8 cellular contexts compared by ENCODE assay signal in the genomic region with DNA sequence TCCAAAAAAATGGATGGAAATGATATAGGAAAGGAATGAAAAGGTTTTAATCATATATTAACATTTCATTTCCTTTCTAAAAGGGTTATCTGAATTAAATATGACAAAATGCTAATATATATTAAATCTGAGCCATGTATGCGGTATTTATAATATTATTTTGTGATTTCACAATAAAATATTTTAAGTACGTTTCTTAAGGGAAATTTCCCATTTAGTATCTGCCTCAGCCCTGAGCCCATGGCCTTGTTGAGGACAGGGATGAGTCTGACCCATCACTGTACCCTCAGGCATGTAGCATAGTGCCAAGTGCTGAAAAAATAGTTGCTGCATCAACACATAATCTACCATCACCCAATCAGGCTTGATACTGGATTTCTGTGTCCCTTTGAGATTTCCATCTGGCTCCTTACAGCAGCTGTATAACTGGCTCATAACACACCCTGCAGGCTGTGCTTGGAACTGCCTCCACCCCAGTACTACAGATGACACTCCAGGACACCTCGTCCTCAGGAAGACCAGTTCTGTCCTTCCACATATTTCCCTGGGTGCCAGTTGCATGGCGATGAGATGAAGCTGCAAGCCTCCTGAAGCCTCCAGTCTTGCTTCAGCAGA. TPM values are rescaled to one million over a fixed set of nuclear protein-coding genes. Genes with fewer than 3 reads are reported as not detected.
DNase-seq lines count a peak whose midpoint lies in the region; ATAC-seq and TF ChIP-seq lines count a peak whose summit lies in the region.

No MANE protein-coding gene starts in this region.

- ATAC-seq in heart right ventricle, result no peak

- TF ChIP-seq CTCF in GM12874 (IDR thresholded peaks at IDR 0.05; ENCODE audit: insufficient read depth, low read depth, low read length) (peak; percentile 74), OCI-LY1 (IDR thresholded peaks at IDR 0.05; ENCODE audit: low read length) (peak; percentile 35; the same call in 1 of the 2 replicates), epithelial cell of proximal tubule (conservative IDR thresholded peaks at IDR 0.05; ENCODE audit: low read depth, low read length) (peak; percentile 47), heart right ventricle (IDR thresholded peaks at IDR 0.05) (peak in 3 of 9 donors; percentile 10 to 42 (median 21)), coronary artery (IDR thresholded peaks at IDR 0.05) (no peak)

- H3K27me3 ChIP-seq in OCI-LY1 (ENCODE audit: insufficient read depth, low read length), result no peaks in the 10 kb centered on the region
- H3K27me3 ChIP-seq in heart right ventricle, result no peaks in the 10 kb centered on the region
- no peaks in the 10 kb centered on the region for H3K27me3 ChIP-seq in effector memory CD4-positive, alpha-beta T cell (replicated peaks; ENCODE audit: control insufficient read depth, insufficient read depth, low read length, poor library complexity, severe bottlenecking)

- H3F3A ChIP-seq in OCI-LY1 (ENCODE audit: insufficient read depth, low read length), result no peaks in the 10 kb centered on the region

- no peak overlapping the region for H3K4me3 ChIP-seq in OCI-LY1 (ENCODE audit: low read depth, low read length, poor library complexity, severe bottlenecking)
- H3K4me3 ChIP-seq in epithelial cell of proximal tubule (ENCODE audit: low read depth, low read length), result no peak overlapping the region
- no peak overlapping the region for H3K4me3 ChIP-seq in heart right ventricle
- H3K4me3 ChIP-seq in coronary artery, result no peak overlapping the region
- no peak overlapping the region for H3K4me3 ChIP-seq in effector memory CD4-positive, alpha-beta T cell (ENCODE audit: insufficient read depth, low read depth, low read length, poor library complexity, severe bottlenecking)

- H3K4me1 ChIP-seq in OCI-LY1 (ENCODE audit: insufficient read depth, low read length, severe bottlenecking), result no peaks in the 10 kb centered on the region
- peaks cover 0 to 16% (median 10%) of the 10 kb centered on the region in 9 donors for H3K4me1 ChIP-seq in heart right ventricle
- no peaks in the 10 kb centered on the region for H3K4me1 ChIP-seq in effector memory CD4-positive, alpha-beta T cell (ENCODE audit: control insufficient read depth, insufficient read depth, low read length, poor library complexity, severe bottlenecking)

- H3K36me3 ChIP-seq in OCI-LY1 (ENCODE audit: insufficient read depth, low read length), result no peaks in the 10 kb centered on the region; the same call in 1 of the 2 replicates
- peaks cover 0 to 72% (median 20%) of the 10 kb centered on the region in 9 donors for H3K36me3 ChIP-seq in heart right ventricle
- peaks cover 35% of the 10 kb centered on the region for H3K36me3 ChIP-seq in effector memory CD4-positive, alpha-beta T cell (ENCODE audit: control insufficient read depth, insufficient read depth, low read length)

- H3K4me2 ChIP-seq in OCI-LY1 (ENCODE audit: low read length), result no peak overlapping the region

- no peak overlapping the region for H3K27ac ChIP-seq in OCI-LY1 (ENCODE audit: low read depth, low read length, poor library complexity, severe bottlenecking)
- H3K27ac ChIP-seq in heart right ventricle, result no peak overlapping the region
- no peak overlapping the region for H3K27ac ChIP-seq in coronary artery
- no peak overlapping the region for H3K27ac ChIP-seq in effector memory CD4-positive, alpha-beta T cell (ENCODE audit: insufficient read depth, low read length, poor library complexity, severe bottlenecking)

- H3K9ac ChIP-seq in OCI-LY1 (ENCODE audit: low read length), result no peak overlapping the region

- DNase-seq in H4 (ENCODE audit: low spot score) (peak; percentile 45), epithelial cell of proximal tubule (ENCODE audit: low read depth) (no peak), heart right ventricle (no peak), coronary artery (ENCODE audit: low spot score) (no peak)
- peak; percentile 57 for DNase-seq in stimulated activated CD8-positive, alpha-beta memory T cell treated with anti-CD3 and anti-CD28 coated beads, Interleukin-4, amount 100 ng/mL, for 48 hours
- DNase-seq in effector memory CD4-positive, alpha-beta T cell, result no peak

- H4K20me1 ChIP-seq in OCI-LY1 (ENCODE audit: insufficient read depth, low read length), result no peaks in the 10 kb centered on the region

- no peaks in the 10 kb centered on the region for H3K9me3 ChIP-seq in OCI-LY1 (ENCODE audit: low read length)
- H3K9me3 ChIP-seq in heart right ventricle, result peaks cover 0 to 9% (median 0%) of the 10 kb centered on the region in 11 donors
- no peaks in the 10 kb centered on the region for H3K9me3 ChIP-seq in effector memory CD4-positive, alpha-beta T cell (ENCODE audit: control insufficient read depth, low read length)

- 91 to 93% methylated on average over 4 of the region's 4 CpGs for WGBS in heart right ventricle, 2 donors

- intact Hi-C loops in heart right ventricle (cut with DNase I), result no loop called here

- no peak overlapping the region for H2AFZ ChIP-seq in OCI-LY1 (ENCODE audit: low read length)

- H3K9me2 ChIP-seq in OCI-LY1 (ENCODE audit: low read depth, low read length), result no peaks in the 10 kb centered on the region

- no peaks in the 10 kb centered on the region for H3K79me2 ChIP-seq in OCI-LY1 (ENCODE audit: insufficient read depth, low read length)

RNA-seq across cellular contexts. Expression of a gene that starts 59.4 kb away (rescaled TPM):
- 0.31 and 3.8 TPM in 2 replicates for total RNA-seq in H4 (2014; rRNA removed; shearing (Covaris generic))
- total RNA-seq in epithelial cell of proximal tubule, result 0.14 and 0.46 TPM in 2 replicates
- total RNA-seq in heart right ventricle, result 1 to 10 TPM; 1.1 to 5.3 (median 2.0) TPM
- polyA plus RNA-seq in heart right ventricle, result under 1 TPM; 0.15 to 0.39 TPM

Comparison
In these comparisons a context has a peak if more than half of its experiments do, and no peak if none do; other contexts are left out.
1. DNase-seq: peak in H4 (single experiment) and stimulated activated CD8-positive, alpha-beta memory T cell treated with anti-CD3 and anti-CD28 coated beads, Interleukin-4, amount 100 ng/mL, for 48 hours (single experiment); none in epithelial cell of proximal tubule (single experiment), heart right ventricle (0 of 2), coronary artery (single experiment) and effector memory CD4-positive, alpha-beta T cell (0 of 3).